8 cellular contexts compared by ENCODE assay signal in genomic region chr22:49072996-49073645, GRCh38.
"Had no signal": no experiment of that assay in that cellular context is flagged by ENCODE, and none has a peak within 500 bp of the region (broad histone marks: within the 10 kb centered on the region; RNA-seq: fewer than 3 reads in every experiment).

No MANE protein-coding gene starts in this region.

- H3K36me3 ChIP-seq: HAP-1 had no signal

- DNase-seq: GM23248, GOT3, H7, HFFc6 had no signal

- H3K9me3 ChIP-seq: HAP-1 had no signal

- ATAC-seq: HCT116, HepG2 had no signal

- H3K4me3 ChIP-seq: GM23248, HAP-1 had no signal

- H3K4me1 ChIP-seq: HAP-1 had no signal

- H3K27ac ChIP-seq: GM23248, HL-60 had no signal
